ENCODE assay signal across 27 cellular contexts in the genomic region with DNA sequence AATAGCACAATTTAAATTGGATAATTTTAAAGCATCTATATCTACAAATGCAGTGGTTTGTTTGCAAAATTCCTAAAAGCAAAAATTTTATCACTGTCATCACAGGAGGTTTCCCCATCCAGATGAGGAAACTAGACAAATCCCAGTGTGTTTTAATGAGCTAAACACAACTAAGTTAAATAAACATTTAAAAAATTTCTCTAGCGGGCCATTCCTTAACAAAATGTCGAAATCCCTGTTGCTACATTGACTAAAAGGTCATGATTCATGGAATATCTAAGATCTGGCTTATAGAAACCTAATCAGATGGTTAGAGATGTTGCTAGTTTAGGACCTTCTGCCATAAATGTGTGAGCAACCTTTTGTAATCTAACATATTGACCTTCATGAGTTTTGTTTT.
DNase-seq lines count a peak whose midpoint lies in the region; ATAC-seq and TF ChIP-seq lines count a peak whose summit lies in the region.
"Had no signal": no experiment of that assay in that cellular context is flagged by ENCODE, and none has a peak within 500 bp of the region (broad histone marks: within the 10 kb centered on the region; RNA-seq: fewer than 3 reads in every experiment).

No MANE protein-coding gene starts in this region.

- no peaks in the 10 kb centered on the region for H3K36me3 Mint-ChIP-seq in MCF 10A (ENCODE audit: insufficient read depth, unreplicated experiment)
- H3K36me3 Mint-ChIP-seq: activated naive CD4-positive, alpha-beta T cell treated with anti-CD3 and anti-CD28 coated beads, Interleukin-2, amount 50 U/mL, for 24 hours; immature natural killer cell; type B pancreatic cell had no signal

- H3K27me3 Mint-ChIP-seq in MCF 10A (ENCODE audit: insufficient read depth, unreplicated experiment) = no peaks in the 10 kb centered on the region
- H3K27me3 Mint-ChIP-seq: activated CD4-positive, alpha-beta T cell treated with anti-CD3 and anti-CD28 coated beads, Interleukin-2, amount 10 ng/mL, durations not matched to agents 24 days and 14 days; T-helper 17 cell; type B pancreatic cell had no signal

- H3K27ac Mint-ChIP-seq in MCF 10A (ENCODE audit: low read depth, unreplicated experiment) = peak overlapping the region; percentile 10
- H3K27ac Mint-ChIP-seq: activated CD4-positive, alpha-beta T cell treated with anti-CD3 and anti-CD28 coated beads, Interleukin-2, amount 10 ng/mL, durations not matched to agents 24 days and 14 days; activated naive CD4-positive, alpha-beta T cell treated with anti-CD3 and anti-CD28 coated beads, Interleukin-2, amount 50 U/mL, for 24 hours; immature natural killer cell; T-helper 17 cell; type B pancreatic cell had no signal

- H3K36me3 ChIP-seq in breast epithelium = no peaks in the 10 kb centered on the region

- CTCF ChIA-PET in MCF 10A (lab: Yijun Ruan, JAX) = no interaction called here

- peak; percentile 65 for DNase-seq in MCF 10A (ENCODE audit: unreplicated experiment)
- no peak for DNase-seq in breast epithelium (ENCODE audit: low spot score in 2 of 2)
- DNase-seq in M059J (ENCODE audit: low read depth) = peak; percentile 68
- DNase-seq in fibroblast of pulmonary artery (ENCODE audit: low read depth) = peak; percentile 15
- no peak for DNase-seq in activated T-cell treated with anti-CD3 and anti-CD28 coated beads for 4 hours
- DNase-seq in NCI-H1048 (lab: John Stamatoyannopoulos, UW) = no peak
- no peak for DNase-seq in SKM-1 (lab: John Stamatoyannopoulos, UW; ENCODE audit: unreplicated experiment)
- DNase-seq: 8988T; activated CD4-positive, alpha-beta T cell treated with anti-CD3 and anti-CD28 coated beads, Interleukin-2, amount 10 ng/mL, durations not matched to agents 24 days and 14 days; aorta; C1 segment of cervical spinal cord; central memory CD4-positive, alpha-beta T cell; dermis blood vessel endothelial cell; foreskin melanocyte; immature natural killer cell; KBM-7; MV-4-11; NCI-H1694 treated with DMSO at 0.1 percent for 48 hours; NCI-H2171 treated with DMSO at 0.1 percent for 48 hours; NCI-H526; nucleus accumbens; T-helper 17 cell had no signal

- H3K27me3 ChIP-seq in breast epithelium = no peaks in the 10 kb centered on the region
- H3K27me3 ChIP-seq: hepatocyte had no signal

- intact Hi-C loops in MCF 10A (cut with micrococcal nuclease) (no loop called here), breast epithelium (cut with DNase I; ENCODE audit: low total_unique reads) (no loop called here)

- H3K4me3 ChIP-seq in breast epithelium = no peak overlapping the region
- H3K4me3 ChIP-seq in fibroblast of pulmonary artery (replicated peaks; ENCODE audit: low read depth, low read length) = no peak overlapping the region
- H3K4me3 ChIP-seq: hepatocyte had no signal

- peaks cover 5% of the 10 kb centered on the region for H3K4me1 Mint-ChIP-seq in MCF 10A (ENCODE audit: insufficient read depth, unreplicated experiment)
- H3K4me1 Mint-ChIP-seq: activated CD4-positive, alpha-beta T cell treated with anti-CD3 and anti-CD28 coated beads, Interleukin-2, amount 10 ng/mL, durations not matched to agents 24 days and 14 days; activated naive CD4-positive, alpha-beta T cell treated with anti-CD3 and anti-CD28 coated beads, Interleukin-2, amount 50 U/mL, for 24 hours; immature natural killer cell; T-helper 17 cell had no signal

- no peaks in the 10 kb centered on the region for H3K4me1 ChIP-seq in breast epithelium

- no peaks in the 10 kb centered on the region for H3K9me3 ChIP-seq in breast epithelium

- H3K4me3 Mint-ChIP-seq in MCF 10A (ENCODE audit: unreplicated experiment) = no peak overlapping the region
- H3K4me3 Mint-ChIP-seq: activated CD4-positive, alpha-beta T cell treated with anti-CD3 and anti-CD28 coated beads, Interleukin-2, amount 10 ng/mL, durations not matched to agents 24 days and 14 days; activated naive CD4-positive, alpha-beta T cell treated with anti-CD3 and anti-CD28 coated beads, Interleukin-2, amount 50 U/mL, for 24 hours; immature natural killer cell; T-helper 17 cell; type B pancreatic cell had no signal

- H3K27ac ChIP-seq in breast epithelium = no peak overlapping the region
- H3K27ac ChIP-seq: hepatocyte had no signal

- POLR2A ChIA-PET in MCF 10A (lab: Yijun Ruan, JAX) = no interaction called here

- H3K9me3 Mint-ChIP-seq in MCF 10A (ENCODE audit: unreplicated experiment) = no peaks in the 10 kb centered on the region
- H3K9me3 Mint-ChIP-seq: activated CD4-positive, alpha-beta T cell treated with anti-CD3 and anti-CD28 coated beads, Interleukin-2, amount 10 ng/mL, durations not matched to agents 24 days and 14 days; activated naive CD4-positive, alpha-beta T cell treated with anti-CD3 and anti-CD28 coated beads, Interleukin-2, amount 50 U/mL, for 24 hours; type B pancreatic cell had no signal

- TF ChIP-seq CTCF in MCF 10A (IDR thresholded peaks at IDR 0.05; ENCODE audit: unreplicated experiment) (no peak), breast epithelium (IDR thresholded peaks at IDR 0.05) (no peak), fibroblast of pulmonary artery (IDR thresholded peaks at IDR 0.05; ENCODE audit: low read length, missing control alignments) (no peak)

- BruUV-seq in MCF 10A (replicated peaks; lab: Mats Ljungman, UMichigan) = no TSS peak

- ATAC-seq in GM18873 (IDR thresholded peaks at IDR 0.05; ENCODE audit: low FRiP score, unreplicated experiment) = no peak
- ATAC-seq: left lobe of liver, T-helper 17 cell had no signal

- no peak for TF ChIP-seq POLR2A in breast epithelium (IDR thresholded peaks at IDR 0.05)

Comparison
In these comparisons a context has a peak if more than half of its experiments do, and no peak if none do; other contexts are left out.
1. DNase-seq: peak in MCF 10A (single experiment), M059J (single experiment) and fibroblast of pulmonary artery (single experiment); none in breast epithelium (0 of 2), activated T-cell treated with anti-CD3 and anti-CD28 coated beads for 4 hours (single experiment), NCI-H1048 (single experiment) and SKM-1 (single experiment).